In genomic region chr20:49037962-49038387, GRCh38 we compare ENCODE assay signal across 1 cellular context.
A peak's percentile ranks its signal among the peaks of the same experiment; 100 is the strongest.
TF ChIP-seq lines count a peak whose summit lies in the region.

No MANE protein-coding gene starts in this region.

TF ChIP-seq in K562, 482 proteins besides CTCF, POLR2A, EP300 and RAD21 (continued from another document and continues in another):
- no peak for TF ChIP-seq UBTF (IDR thresholded peaks at IDR 0.05; ENCODE audit: borderline replicate concordance in 1 of 2, low read depth in 2 of 2, low read length in 2 of 2)
- no peak for TF ChIP-seq NR2C2 (CRISPR knock-in tag; IDR thresholded peaks at IDR 0.05)
- peak; percentile 58 for TF ChIP-seq NR2C2 (tag; IDR thresholded peaks at IDR 0.05)
- TF ChIP-seq NCOA1 (IDR thresholded peaks at IDR 0.05; ENCODE audit: low read depth) = peak; percentile 38; the same call in 1 of the 2 replicates
- peak; percentile 21; the same call in 1 of the 2 replicates for TF ChIP-seq ZNF316 (IDR thresholded peaks at IDR 0.05)
- TF ChIP-seq ARID4B (CRISPR knock-in tag; IDR thresholded peaks at IDR 0.05) = no peak
- TF ChIP-seq PKNOX1 (IDR thresholded peaks at IDR 0.05) = 0 out of 2 replicates have a peak, but pooled peaks have one; percentile 17
- peak; percentile 99 for TF ChIP-seq KDM1A (IDR thresholded peaks at IDR 0.05)
- TF ChIP-seq MTA1 (IDR thresholded peaks at IDR 0.05; ENCODE audit: borderline replicate concordance) = peak; percentile 80; the same call in 1 of the 2 replicates
- TF ChIP-seq SMAD4 (CRISPR knock-in tag; conservative IDR thresholded peaks at IDR 0.05) = peak; percentile 39
- TF ChIP-seq RERE (CRISPR knock-in tag; IDR thresholded peaks at IDR 0.05; ENCODE audit: borderline replicate concordance) = 0 out of 2 replicates have a peak, but pooled peaks have one; percentile 42
- peak; percentile 39; the same call in 1 of the 2 replicates for TF ChIP-seq SMAD3 (CRISPR knock-in tag; conservative IDR thresholded peaks at IDR 0.05)
- peak in 1 of 2 experiments; percentile 99; a peak in 2 of 4 replicates for TF ChIP-seq MLLT1 (IDR thresholded peaks at IDR 0.05)
- peak; percentile 53 for TF ChIP-seq MAFK (IDR thresholded peaks at IDR 0.05; ENCODE audit: low read length)
- no peak for TF ChIP-seq MYBL2 (IDR thresholded peaks at IDR 0.05; ENCODE audit: low read depth)
- TF ChIP-seq MYBL2 (CRISPR knock-in tag; IDR thresholded peaks at IDR 0.05; ENCODE audit: borderline replicate concordance) = no peak
- peak; percentile 95 for TF ChIP-seq CBFB (CRISPR knock-in tag; IDR thresholded peaks at IDR 0.05)
- 0 out of 2 replicates have a peak, but pooled peaks have one; percentile 55 for TF ChIP-seq SMARCC2 (IDR thresholded peaks at IDR 0.05; ENCODE audit: low read depth)
- 0 out of 2 replicates have a peak, but pooled peaks have one; percentile 52 for TF ChIP-seq DDX20 (tag; IDR thresholded peaks at IDR 0.05; ENCODE audit: low read depth)
- TF ChIP-seq ZNF764 (CRISPR knock-in tag; IDR thresholded peaks at IDR 0.05; ENCODE audit: low read depth) = no peak
- no peak for TF ChIP-seq ZNF583 (CRISPR knock-in tag; IDR thresholded peaks at IDR 0.05)
- TF ChIP-seq SAP30 (IDR thresholded peaks at IDR 0.05; ENCODE audit: borderline replicate concordance, insufficient read depth, low read depth, low read length, poor library complexity, severe bottlenecking) = no peak
- TF ChIP-seq ZNF639 (CRISPR knock-in tag; conservative IDR thresholded peaks at IDR 0.05 in 1 of 2, IDR thresholded peaks at IDR 0.05 in 1 of 2) = 0 out of 4 replicates have a peak, but pooled peaks of 1 of the 2 experiments have one; percentile 34
- TF ChIP-seq MNT (conservative IDR thresholded peaks at IDR 0.05) = peak; percentile 17 to 74; a peak in 2 of 4 replicates
- TF ChIP-seq HMBOX1 (IDR thresholded peaks at IDR 0.05) = 0 out of 2 replicates have a peak, but pooled peaks have one; percentile 28
- no peak for TF ChIP-seq TCFL5 (CRISPR knock-in tag; conservative IDR thresholded peaks at IDR 0.05)
- no peak for TF ChIP-seq SPI1 (IDR thresholded peaks at IDR 0.05; ENCODE audit: borderline replicate concordance, low read depth, low read length)
- no peak for TF ChIP-seq NFYB (IDR thresholded peaks at IDR 0.05; ENCODE audit: extremely low read depth, insufficient read length)
- peak; percentile 96 for TF ChIP-seq SOX6 (IDR thresholded peaks at IDR 0.05)
- 0 out of 2 replicates have a peak, but pooled peaks have one; percentile 23 for TF ChIP-seq POLR2AphosphoS5 (IDR thresholded peaks at IDR 0.05; ENCODE audit: control insufficient read depth, insufficient read depth, low read depth, low read length)
- TF ChIP-seq AFF4 (CRISPR knock-in tag; IDR thresholded peaks at IDR 0.05) = peak; percentile 35; the same call in 1 of the 2 replicates
